ENCODE assay signal across 19 cellular contexts in the genomic region with DNA sequence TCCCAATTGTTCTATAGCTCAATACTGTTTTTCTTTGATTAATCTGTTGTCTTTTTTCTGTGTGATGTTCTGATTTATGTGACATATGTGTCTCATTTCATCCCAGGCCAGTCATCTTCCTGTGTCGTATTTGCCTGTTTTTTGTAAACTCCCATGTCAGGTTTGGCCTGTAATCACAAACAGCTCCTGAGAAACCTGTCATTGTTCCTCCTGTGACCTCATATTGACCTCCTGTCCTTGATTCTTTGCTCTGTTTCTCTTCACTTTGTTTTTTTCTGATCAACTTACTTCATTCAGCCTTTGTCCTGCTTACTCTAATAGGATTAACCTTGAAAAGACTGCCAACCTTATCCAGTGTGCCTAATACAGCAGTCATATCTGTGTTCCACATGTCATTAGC.
DNase-seq lines count a peak whose midpoint lies in the region; ATAC-seq and TF ChIP-seq lines count a peak whose summit lies in the region.
"Had no signal": no experiment of that assay in that cellular context is flagged by ENCODE, and none has a peak within 500 bp of the region (broad histone marks: within the 10 kb centered on the region; RNA-seq: fewer than 3 reads in every experiment).

No MANE protein-coding gene starts in this region.

- no peak overlapping the region for H3K4me2 ChIP-seq in mammary epithelial cell (ENCODE audit: insufficient read depth, low read depth, low read length)
- H3K4me2 ChIP-seq: BLaER1 had no signal

- H3K4me3 Mint-ChIP-seq in activated CD8-positive, alpha-beta memory T cell treated with anti-CD3 and anti-CD28 coated beads, Interleukin-2, amount 10 ng/mL, durations not matched to agents 7 days and 5 days, result no peak overlapping the region
- H3K4me3 Mint-ChIP-seq in activated T-cell treated with anti-CD3 and anti-CD28 coated beads, Interleukin-2, amount 50 U/mL, for 72 hours, result no peak overlapping the region
- H3K4me3 Mint-ChIP-seq: B cell; CD4-positive, CD25-positive, alpha-beta regulatory T cell; CD8-positive, alpha-beta T cell; HFFc6 had no signal

- in situ Hi-C loops in mammary epithelial cell (cut with MboI; ENCODE audit: low sequenced_read_pairs in 2 of 2), result no loop called here

- H3K4me1 Mint-ChIP-seq in activated CD8-positive, alpha-beta memory T cell treated with anti-CD3 and anti-CD28 coated beads, Interleukin-2, amount 10 ng/mL, durations not matched to agents 7 days and 5 days, result no peaks in the 10 kb centered on the region
- H3K4me1 Mint-ChIP-seq in activated T-cell treated with anti-CD3 and anti-CD28 coated beads, Interleukin-2, amount 50 U/mL, for 72 hours (ENCODE audit: low read depth), result no peaks in the 10 kb centered on the region
- H3K4me1 Mint-ChIP-seq: B cell; CD4-positive, CD25-positive, alpha-beta regulatory T cell had no signal

- DNase-seq in activated CD8-positive, alpha-beta memory T cell treated with anti-CD3 and anti-CD28 coated beads, Interleukin-2, amount 10 ng/mL, durations not matched to agents 7 days and 5 days, result no peak
- DNase-seq in activated CD8-positive, alpha-beta memory T cell treated with anti-CD3 and anti-CD28 coated beads, Interleukin-2, amount 50 U/mL, for 4 hours, result no peak
- peak; percentile 9 for DNase-seq in NCI-H82 treated with DMSO at 0.1 percent for 48 hours (lab: John Stamatoyannopoulos, UW; ENCODE audit: unreplicated experiment)
- no peak for DNase-seq in SW 1271 (lab: John Stamatoyannopoulos, UW)
- no peak for DNase-seq in activated T-cell treated with anti-CD3 and anti-CD28 coated beads, Interleukin-2, amount 50 U/mL, for 72 hours
- no peak for DNase-seq in mammary epithelial cell
- DNase-seq: Caco-2; CD4-positive, CD25-positive, alpha-beta regulatory T cell; CD8-positive, alpha-beta T cell; DMS153; DND-41; GOT3; HFFc6 had no signal

- no TSS peak for BruUV-seq in mammary epithelial cell (replicated peaks; lab: Mats Ljungman, UMichigan)

- no peaks in the 10 kb centered on the region for H3K4me1 ChIP-seq in mammary epithelial cell (ENCODE audit: insufficient read depth, low read length)
- H3K4me1 ChIP-seq: BLaER1, Caco-2, HAP-1 had no signal

- no peaks in the 10 kb centered on the region for H3K9me3 ChIP-seq in mammary epithelial cell (replicated peaks; ENCODE audit: insufficient read depth, low read length)
- H3K9me3 ChIP-seq: Caco-2, HAP-1 had no signal

- H3K27ac Mint-ChIP-seq in activated CD8-positive, alpha-beta memory T cell treated with anti-CD3 and anti-CD28 coated beads, Interleukin-2, amount 10 ng/mL, durations not matched to agents 7 days and 5 days, result peak overlapping the region; percentile 8
- H3K27ac Mint-ChIP-seq in activated T-cell treated with anti-CD3 and anti-CD28 coated beads, Interleukin-2, amount 50 U/mL, for 72 hours, result no peak overlapping the region
- H3K27ac Mint-ChIP-seq: B cell; CD4-positive, CD25-positive, alpha-beta regulatory T cell; CD8-positive, alpha-beta T cell; HFFc6 had no signal

- no peak overlapping the region for H3K9ac ChIP-seq in mammary epithelial cell (ENCODE audit: insufficient read depth, low read length)
- H3K9ac ChIP-seq: BLaER1 had no signal

- intact Hi-C loops in mammary epithelial cell (cut with micrococcal nuclease), result no loop called here

- TF ChIP-seq CTCF in mammary epithelial cell (conservative IDR thresholded peaks at IDR 0.05 in 1 of 2, IDR thresholded peaks at IDR 0.05 in 1 of 2; ENCODE audit: extremely low read depth in 1 of 2, insufficient read depth in 1 of 2, low read depth in 1 of 2, low read length in 2 of 2), result no peak

- 0% methylated on average over 1 of the region's 1 CpG for WGBS in mammary epithelial cell (ENCODE audit: low coverage, missing lambda C conversion rate)

- CTCF ChIA-PET in activated CD8-positive, alpha-beta memory T cell treated with anti-CD3 and anti-CD28 coated beads, Interleukin-2, amount 10 ng/mL, durations not matched to agents 7 days and 5 days (lab: Charles Lee), result no interaction called here
- CTCF ChIA-PET in mammary epithelial cell (lab: Charles Lee; ENCODE audit: low non-redundant PET), result no interaction called here

- H3K9me3 Mint-ChIP-seq in activated CD8-positive, alpha-beta memory T cell treated with anti-CD3 and anti-CD28 coated beads, Interleukin-2, amount 10 ng/mL, durations not matched to agents 7 days and 5 days (ENCODE audit: low read depth), result peaks cover 3% of the 10 kb centered on the region
- H3K9me3 Mint-ChIP-seq in activated T-cell treated with anti-CD3 and anti-CD28 coated beads, Interleukin-2, amount 50 U/mL, for 72 hours, result peaks cover 6 to 7% of the 10 kb centered on the region in 2 donors

- ATAC-seq in activated CD8-positive, alpha-beta memory T cell treated with anti-CD3 and anti-CD28 coated beads, Interleukin-2, amount 10 ng/mL, durations not matched to agents 7 days and 5 days, result no peak
- no peak; the same call in 2 of the 3 replicates for ATAC-seq in SK-N-SH treated with all-trans-retinoic acid at 6 μM for 48 hours
- no peak for ATAC-seq in activated T-cell treated with anti-CD3 and anti-CD28 coated beads, Interleukin-2, amount 50 U/mL, for 72 hours (replicated peaks in 1 of 2)
- ATAC-seq: CD8-positive, alpha-beta T cell had no signal

- dilution Hi-C loops in mammary epithelial cell (cut with HindIII; ENCODE audit: low sequenced_read_pairs), result no loop called here

- H3K36me3 ChIP-seq in mammary epithelial cell (ENCODE audit: insufficient read depth, low read length), result no peaks in the 10 kb centered on the region
- H3K36me3 ChIP-seq: BLaER1, HAP-1 had no signal

- H3K27me3 Mint-ChIP-seq in activated CD8-positive, alpha-beta memory T cell treated with anti-CD3 and anti-CD28 coated beads, Interleukin-2, amount 10 ng/mL, durations not matched to agents 7 days and 5 days, result no peaks in the 10 kb centered on the region
- no peaks in the 10 kb centered on the region for H3K27me3 Mint-ChIP-seq in activated T-cell treated with anti-CD3 and anti-CD28 coated beads, Interleukin-2, amount 50 U/mL, for 72 hours (ENCODE audit: low read depth)
- H3K27me3 Mint-ChIP-seq: B cell; CD4-positive, CD25-positive, alpha-beta regulatory T cell had no signal

- H3K36me3 Mint-ChIP-seq in activated CD8-positive, alpha-beta memory T cell treated with anti-CD3 and anti-CD28 coated beads, Interleukin-2, amount 10 ng/mL, durations not matched to agents 7 days and 5 days, result no peaks in the 10 kb centered on the region
- H3K36me3 Mint-ChIP-seq in activated T-cell treated with anti-CD3 and anti-CD28 coated beads, Interleukin-2, amount 50 U/mL, for 72 hours (ENCODE audit: insufficient read depth in 2 of 2), result no peaks in the 10 kb centered on the region
- H3K36me3 Mint-ChIP-seq: CD4-positive, CD25-positive, alpha-beta regulatory T cell; CD8-positive, alpha-beta T cell had no signal

- no peak overlapping the region for H3K4me3 ChIP-seq in mammary epithelial cell (replicated peaks in 1 of 3; ENCODE audit: insufficient read depth in 1 of 3, low read depth in 2 of 3, low read length in 3 of 3)
- H3K4me3 ChIP-seq: BLaER1, HAP-1 had no signal

- no peaks in the 10 kb centered on the region for H3K79me2 ChIP-seq in mammary epithelial cell (ENCODE audit: insufficient read depth, low read length)

- H4K20me1 ChIP-seq in mammary epithelial cell (ENCODE audit: insufficient read depth, low read length), result no peaks in the 10 kb centered on the region

- H3K27ac ChIP-seq in mammary epithelial cell (ENCODE audit: insufficient read depth, low read depth, low read length), result no peak overlapping the region
- H3K27ac ChIP-seq: 22Rv1, BLaER1, C4-2B had no signal

- no peak overlapping the region for H2AFZ ChIP-seq in mammary epithelial cell (ENCODE audit: low read depth, low read length)

- H3K27me3 ChIP-seq in mammary epithelial cell (ENCODE audit: insufficient read depth, low read length), result no peaks in the 10 kb centered on the region

TF ChIP-seq in SK-N-SH treated with all-trans-retinoic acid at 6 μM for 48 hours, 23 proteins besides CTCF, POLR2A, EP300 and RAD21:
- TF ChIP-seq TCF4 (CRISPR knock-in tag; IDR thresholded peaks at IDR 0.05; ENCODE audit: borderline replicate concordance) (peak; percentile 76; the same call in 1 of the 2 replicates), ISL1 (CRISPR knock-in tag; IDR thresholded peaks at IDR 0.05) (peak; percentile 49; the same call in 1 of the 2 replicates), ZNF565 (CRISPR knock-in tag; conservative IDR thresholded peaks at IDR 0.05; ENCODE audit: low read depth) (no peak)
- TF ChIP-seq, protein P1, sequence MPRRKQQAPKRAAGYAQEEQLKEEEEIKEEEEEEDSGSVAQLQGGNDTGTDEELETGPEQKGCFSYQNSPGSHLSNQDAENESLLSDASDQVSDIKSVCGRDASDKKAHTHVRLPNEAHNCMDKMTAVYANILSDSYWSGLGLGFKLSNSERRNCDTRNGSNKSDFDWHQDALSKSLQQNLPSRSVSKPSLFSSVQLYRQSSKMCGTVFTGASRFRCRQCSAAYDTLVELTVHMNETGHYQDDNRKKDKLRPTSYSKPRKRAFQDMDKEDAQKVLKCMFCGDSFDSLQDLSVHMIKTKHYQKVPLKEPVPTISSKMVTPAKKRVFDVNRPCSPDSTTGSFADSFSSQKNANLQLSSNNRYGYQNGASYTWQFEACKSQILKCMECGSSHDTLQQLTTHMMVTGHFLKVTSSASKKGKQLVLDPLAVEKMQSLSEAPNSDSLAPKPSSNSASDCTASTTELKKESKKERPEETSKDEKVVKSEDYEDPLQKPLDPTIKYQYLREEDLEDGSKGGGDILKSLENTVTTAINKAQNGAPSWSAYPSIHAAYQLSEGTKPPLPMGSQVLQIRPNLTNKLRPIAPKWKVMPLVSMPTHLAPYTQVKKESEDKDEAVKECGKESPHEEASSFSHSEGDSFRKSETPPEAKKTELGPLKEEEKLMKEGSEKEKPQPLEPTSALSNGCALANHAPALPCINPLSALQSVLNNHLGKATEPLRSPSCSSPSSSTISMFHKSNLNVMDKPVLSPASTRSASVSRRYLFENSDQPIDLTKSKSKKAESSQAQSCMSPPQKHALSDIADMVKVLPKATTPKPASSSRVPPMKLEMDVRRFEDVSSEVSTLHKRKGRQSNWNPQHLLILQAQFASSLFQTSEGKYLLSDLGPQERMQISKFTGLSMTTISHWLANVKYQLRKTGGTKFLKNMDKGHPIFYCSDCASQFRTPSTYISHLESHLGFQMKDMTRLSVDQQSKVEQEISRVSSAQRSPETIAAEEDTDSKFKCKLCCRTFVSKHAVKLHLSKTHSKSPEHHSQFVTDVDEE (CRISPR knock-in tag; IDR thresholded peaks at IDR 0.05), result peak; percentile 87
